Comparison of ENCODE assay signal across 7 cellular contexts in genomic region chr1:245058436-245058835, GRCh38.
"Had no signal": no experiment of that assay in that cellular context is flagged by ENCODE, and none has a peak within 500 bp of the region (broad histone marks: within the 10 kb centered on the region; RNA-seq: fewer than 3 reads in every experiment).

No MANE protein-coding gene starts in this region.

- H3K36me3 ChIP-seq: HAP-1 had no signal

- H3K27ac Mint-ChIP-seq: HFFc6, IgD-negative memory B cell had no signal

- H3K4me1 ChIP-seq: HAP-1 had no signal

- H3K9ac ChIP-seq: GM23248 had no signal

- H3K4me3 Mint-ChIP-seq: HFFc6 had no signal

- ATAC-seq: HCT116 had no signal

- H3K9me3 Mint-ChIP-seq: HFFc6, IgD-negative memory B cell had no signal

- DNase-seq: GM23248, H7, HFFc6, KG1 had no signal

- H3K27me3 Mint-ChIP-seq: IgD-negative memory B cell had no signal

- H3K4me1 Mint-ChIP-seq: IgD-negative memory B cell had no signal

- H3K9me3 ChIP-seq: HAP-1 had no signal

- H3K27ac ChIP-seq: GM23248 had no signal

- H2AFZ ChIP-seq: GM23248 had no signal

- H3K4me3 ChIP-seq: GM23248, HAP-1 had no signal
